In the genomic region with DNA sequence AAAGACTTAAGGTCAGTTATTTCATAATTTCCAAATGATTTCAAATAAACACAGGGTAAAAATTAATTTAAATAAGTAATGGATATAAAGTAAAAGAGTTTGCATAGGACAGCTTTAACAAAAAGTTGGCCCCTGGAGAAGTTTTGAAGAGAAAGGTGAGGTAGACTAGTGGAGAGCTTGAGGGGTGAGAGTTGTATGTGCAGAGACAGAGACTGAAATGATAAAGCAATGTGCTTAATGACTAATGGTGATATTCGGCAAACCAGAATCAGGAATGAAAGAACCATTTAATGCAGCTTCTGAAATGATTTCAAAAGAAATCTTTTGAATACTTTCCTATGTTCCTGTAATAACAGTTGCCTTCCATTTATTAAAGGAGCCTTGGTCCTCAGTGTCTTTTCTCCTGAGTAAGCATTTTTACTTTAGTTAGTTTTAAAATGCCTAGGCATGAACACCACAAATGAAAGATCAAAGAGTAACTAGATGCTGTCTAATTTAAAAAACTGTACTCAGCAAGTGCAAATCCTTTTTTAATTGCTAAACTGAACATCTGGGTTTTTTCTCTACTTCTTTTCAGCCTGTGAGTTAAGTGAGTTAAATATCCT, we compare ENCODE assay signal across 1 cellular context.
TF ChIP-seq lines count a peak whose summit lies in the region.

No MANE protein-coding gene starts in this region.

TF ChIP-seq in IMR-90, 13 proteins besides CTCF, POLR2A, EP300 and RAD21:
- TF ChIP-seq MAFK (IDR thresholded peaks at IDR 0.05; ENCODE audit: low read depth, low read length), result peak; percentile 95
- TF ChIP-seq RFX5 (IDR thresholded peaks at IDR 0.05; ENCODE audit: low read depth, low read length), result no peak
